8 cellular contexts compared by ENCODE assay signal in genomic region chr3:25664810-25665645, GRCh38. TPM values are rescaled to one million over a fixed set of nuclear protein-coding genes. Genes with fewer than 3 reads are reported as not detected.
DNase-seq lines count a peak whose midpoint lies in the region; TF ChIP-seq lines count a peak whose summit lies in the region.

Gene TOP2B (minus strand): TSS chr3:25664907. CDS start chr3:25664297, 610 bp downstream.

- POLR2A ChIA-PET in HEK293T (lab: Yijun Ruan, JAX) = no interaction called here

- H3K36me3 ChIP-seq in neuron (ENCODE audit: insufficient read depth, low read length) (no peaks in the 10 kb centered on the region), subcutaneous abdominal adipose tissue (ENCODE audit: control insufficient read depth in 5 of 5, insufficient read depth in 5 of 5, low read length in 5 of 5) (no peaks in the 10 kb centered on the region)

- peak within 1 kb of the TSS; percentile 52 for H2AFZ ChIP-seq in neuron (ENCODE audit: low read depth, low read length)

- no peaks in the 10 kb centered on the region for H3K9me3 Mint-ChIP-seq in activated naive CD4-positive, alpha-beta T cell treated with anti-CD3 and anti-CD28 coated beads for 36 hours

- H3K27me3 ChIP-seq in neuron (ENCODE audit: insufficient read depth, low read length) = no peaks in the 10 kb centered on the region
- no peaks in the 10 kb centered on the region for H3K27me3 ChIP-seq in subcutaneous abdominal adipose tissue (ENCODE audit: control insufficient read depth in 5 of 5, insufficient read depth in 4 of 5, low read length in 5 of 5)

- intact Hi-C loops in activated naive CD4-positive, alpha-beta T cell treated with anti-CD3 and anti-CD28 coated beads for 36 hours (cut with micrococcal nuclease) = loop anchor here (1.0 to 10.0 kb wide), 8 partner anchors 17 to 1970 kb away; partner anchors contain the start of genes NGLY1, NR1D2, OXSM and SLC4A7

- DNase-seq in GF-D8 (lab: John Stamatoyannopoulos, UW) (peak; percentile 97), HEK293T (ENCODE audit: extremely low spot score) (peak; percentile 94), MV-4-11 (lab: John Stamatoyannopoulos, UW) (peak; percentile 97), SK-N-DZ (ENCODE audit: low spot score) (peak; percentile 99), foreskin melanocyte (peak; percentile 95)
- peak; percentile 97 for DNase-seq in activated naive CD4-positive, alpha-beta T cell treated with anti-CD3 and anti-CD28 coated beads for 36 hours

- H3K27ac Mint-ChIP-seq in activated naive CD4-positive, alpha-beta T cell treated with anti-CD3 and anti-CD28 coated beads for 36 hours = peak within 1 kb of the TSS; percentile 100

- H3K4me1 ChIP-seq in neuron (ENCODE audit: insufficient read depth, low read length) (peaks cover 27% of the 10 kb centered on the region), subcutaneous abdominal adipose tissue (ENCODE audit: control insufficient read depth in 5 of 5, insufficient read depth in 5 of 5, low read length in 5 of 5) (peaks cover 7 to 35% (median 34%) of the 10 kb centered on the region in 5 donors)

- H3K4me3 ChIP-seq in neuron (ENCODE audit: low read length) (peak within 1 kb of the TSS; percentile 82), subcutaneous abdominal adipose tissue (ENCODE audit: low read depth in 1 of 5, low read length in 5 of 5) (peak within 1 kb of the TSS; percentile 71 to 93 (median 84))

- H3K4me3 Mint-ChIP-seq in activated naive CD4-positive, alpha-beta T cell treated with anti-CD3 and anti-CD28 coated beads for 36 hours = peak within 1 kb of the TSS; percentile 92

- H3K27me3 Mint-ChIP-seq in activated naive CD4-positive, alpha-beta T cell treated with anti-CD3 and anti-CD28 coated beads for 36 hours (ENCODE audit: low read depth) = no peaks in the 10 kb centered on the region

- peaks cover 9% of the 10 kb centered on the region for H3K36me3 Mint-ChIP-seq in activated naive CD4-positive, alpha-beta T cell treated with anti-CD3 and anti-CD28 coated beads for 36 hours (ENCODE audit: low read depth)

- H3K9me3 ChIP-seq in neuron (ENCODE audit: low read length) (no peaks in the 10 kb centered on the region), subcutaneous abdominal adipose tissue (ENCODE audit: control insufficient read depth in 5 of 5, low read length in 5 of 5) (no peaks in the 10 kb centered on the region)

- peak within 1 kb of the TSS; percentile 84 to 92 (median 90) for H3K9ac ChIP-seq in subcutaneous abdominal adipose tissue (ENCODE audit: low read length in 5 of 5)

- H3K4me1 Mint-ChIP-seq in activated naive CD4-positive, alpha-beta T cell treated with anti-CD3 and anti-CD28 coated beads for 36 hours (ENCODE audit: low read depth) = peaks cover 41% of the 10 kb centered on the region

- CTCF ChIA-PET in HEK293T (lab: Yijun Ruan, JAX) = no interaction called here
- CTCF ChIA-PET in activated naive CD4-positive, alpha-beta T cell treated with anti-CD3 and anti-CD28 coated beads for 36 hours (lab: Charles Lee) = no interaction called here

- H3K27ac ChIP-seq in subcutaneous abdominal adipose tissue (ENCODE audit: low read depth, low read length) = peak within 1 kb of the TSS; percentile 98

TF ChIP-seq in HEK293T, 16 proteins besides CTCF, POLR2A, EP300 and RAD21:
- TF ChIP-seq SUZ12 (IDR thresholded peaks at IDR 0.05) (no peak), PKNOX1 (IDR thresholded peaks at IDR 0.05) (peak; percentile 99), FOXM1 (IDR thresholded peaks at IDR 0.05; ENCODE audit: borderline replicate concordance) (peak; percentile 9; the same call in 1 of the 2 replicates), SP1 (IDR thresholded peaks at IDR 0.05) (no peak), HDGF (IDR thresholded peaks at IDR 0.05; ENCODE audit: borderline replicate concordance) (no peak), L3MBTL2 (conservative IDR thresholded peaks at IDR 0.05) (no peak), BHLHE40 (IDR thresholded peaks at IDR 0.05; ENCODE audit: borderline replicate concordance) (peak; percentile 60; the same call in 1 of the 2 replicates), ELF4 (IDR thresholded peaks at IDR 0.05) (no peak), CTBP1 (IDR thresholded peaks at IDR 0.05; ENCODE audit: borderline replicate concordance) (no peak), ARNT (IDR thresholded peaks at IDR 0.05) (no peak), TARDBP (IDR thresholded peaks at IDR 0.05) (no peak), FOXK2 (IDR thresholded peaks at IDR 0.05) (no peak), NFRKB (IDR thresholded peaks at IDR 0.05) (no peak), ZNF384 (IDR thresholded peaks at IDR 0.05) (no peak), LEF1 (IDR thresholded peaks at IDR 0.05; ENCODE audit: borderline replicate concordance) (no peak), FOXA1 (IDR thresholded peaks at IDR 0.05) (no peak)

RNA-seq across cellular contexts. Expression of gene TOP2B, which starts in this region (rescaled TPM):
- polyA plus RNA-seq in SK-N-DZ (2014; cell fraction: cytosol; rRNA removed) = 212 and 233 TPM in 2 replicates
- polyA plus RNA-seq in SK-N-DZ (2014; cell fraction: nucleus; rRNA removed) = 182 and 194 TPM in 2 replicates
- 100 to 1,000 TPM; 113 to 114 TPM for total RNA-seq in activated naive CD4-positive, alpha-beta T cell treated with anti-CD3 and anti-CD28 coated beads for 36 hours

Comparison
In these comparisons a context has a peak if more than half of its experiments do, and no peak if none do; other contexts are left out.
1. Peak in every context shown above with its lines: DNase-seq, H3K4me3 ChIP-seq and H3K27ac ChIP-seq.